ENCODE assay signal across 31 cellular contexts in the genomic region with DNA sequence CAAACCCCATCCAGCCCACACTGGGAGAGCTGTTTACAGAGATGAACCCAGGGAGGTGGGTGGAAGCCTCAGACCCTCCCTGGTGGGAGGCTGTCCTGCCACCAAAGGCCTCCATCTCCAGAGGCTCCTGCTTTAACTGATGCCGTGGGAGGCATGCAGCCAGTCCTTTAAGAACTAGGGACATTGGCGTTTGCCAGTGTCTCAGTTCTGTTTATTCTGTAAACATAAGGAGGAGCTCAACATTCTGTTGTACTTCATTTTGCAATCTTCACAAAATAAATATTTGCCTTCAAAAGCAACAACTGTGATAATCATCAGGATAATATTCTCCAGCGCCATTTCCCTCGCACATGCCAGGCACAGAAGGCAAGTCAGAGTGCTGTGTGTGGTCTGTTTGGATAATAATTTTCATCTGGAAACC. TPM values are rescaled to one million over a fixed set of nuclear protein-coding genes. Genes with fewer than 3 reads are reported as not detected.
DNase-seq lines count a peak whose midpoint lies in the region; ATAC-seq and TF ChIP-seq lines count a peak whose summit lies in the region.
"Had no signal": no experiment of that assay in that cellular context is flagged by ENCODE, and none has a peak within 500 bp of the region (broad histone marks: within the 10 kb centered on the region; RNA-seq: fewer than 3 reads in every experiment).

No MANE protein-coding gene starts in this region.

- no peaks in the 10 kb centered on the region for H3K9me3 Mint-ChIP-seq in activated CD4-positive, alpha-beta T cell treated with anti-CD3 and anti-CD28 coated beads for 36 hours (ENCODE audit: low read depth)
- H3K9me3 Mint-ChIP-seq in immature natural killer cell: no peaks in the 10 kb centered on the region
- H3K9me3 Mint-ChIP-seq in activated naive CD8-positive, alpha-beta T cell treated with anti-CD3 and anti-CD28 coated beads for 36 hours: no peaks in the 10 kb centered on the region
- H3K9me3 Mint-ChIP-seq: activated naive CD8-positive, alpha-beta T cell treated with anti-CD3 and anti-CD28 coated beads, Interleukin-2, amount 10 ng/mL, durations not matched to agents 7 days and 5 days; activated T-helper 17 cell treated with anti-CD3 and anti-CD28 coated beads, Interleukin-2, amount 50 U/mL, for 72 hours; natural killer cell treated with Interleukin-12 subunit alpha and Interleukin-12 subunit beta and Interleukin-15 and Interleukin-18, amount 100 ng/mL, for 72 hours had no signal

- H3K9me3 ChIP-seq in SJSA1 (replicated peaks) (no peaks in the 10 kb centered on the region), prostate gland (no peaks in the 10 kb centered on the region)
- H3K9me3 ChIP-seq: Caco-2, esophagus squamous epithelium, gastroesophageal sphincter, left ventricle myocardium inferior, ovary, tibial artery had no signal

- CTCF ChIA-PET in activated CD4-positive, alpha-beta T cell treated with anti-CD3 and anti-CD28 coated beads for 36 hours (lab: Charles Lee): interaction anchor here (1.3 kb wide), 1 partner anchor 13 kb away, joined by 4 read pairs; no protein-coding TSS in a partner anchor

- 12% methylated on average over 4 of the region's 4 CpGs for WGBS in prostate gland

- peak; percentile 8 for ATAC-seq in activated CD4-positive, alpha-beta T cell treated with anti-CD3 and anti-CD28 coated beads for 36 hours
- ATAC-seq in left lobe of liver: peak; percentile 64
- ATAC-seq: activated T-helper 17 cell treated with anti-CD3 and anti-CD28 coated beads, Interleukin-2, amount 50 U/mL, for 72 hours; gastroesophageal sphincter; GM12878 had no signal

- H3K36me3 Mint-ChIP-seq in activated CD4-positive, alpha-beta T cell treated with anti-CD3 and anti-CD28 coated beads for 36 hours (ENCODE audit: low read depth): no peaks in the 10 kb centered on the region
- no peaks in the 10 kb centered on the region for H3K36me3 Mint-ChIP-seq in immature natural killer cell
- H3K36me3 Mint-ChIP-seq in activated naive CD8-positive, alpha-beta T cell treated with anti-CD3 and anti-CD28 coated beads for 36 hours: no peaks in the 10 kb centered on the region
- H3K36me3 Mint-ChIP-seq: activated naive CD8-positive, alpha-beta T cell treated with anti-CD3 and anti-CD28 coated beads, Interleukin-2, amount 10 ng/mL, durations not matched to agents 7 days and 5 days; natural killer cell treated with Interleukin-12 subunit alpha and Interleukin-12 subunit beta and Interleukin-15 and Interleukin-18, amount 100 ng/mL, for 72 hours had no signal

- no peak overlapping the region for H3K4me3 Mint-ChIP-seq in activated CD4-positive, alpha-beta T cell treated with anti-CD3 and anti-CD28 coated beads for 36 hours
- no peak overlapping the region for H3K4me3 Mint-ChIP-seq in immature natural killer cell
- no peak overlapping the region for H3K4me3 Mint-ChIP-seq in activated naive CD8-positive, alpha-beta T cell treated with anti-CD3 and anti-CD28 coated beads for 36 hours
- H3K4me3 Mint-ChIP-seq: activated naive CD8-positive, alpha-beta T cell treated with anti-CD3 and anti-CD28 coated beads, Interleukin-2, amount 10 ng/mL, durations not matched to agents 7 days and 5 days; activated T-helper 17 cell treated with anti-CD3 and anti-CD28 coated beads, Interleukin-2, amount 50 U/mL, for 72 hours; natural killer cell treated with Interleukin-12 subunit alpha and Interleukin-12 subunit beta and Interleukin-15 and Interleukin-18, amount 100 ng/mL, for 72 hours had no signal

- peaks cover 68% of the 10 kb centered on the region for H3K4me1 Mint-ChIP-seq in activated CD4-positive, alpha-beta T cell treated with anti-CD3 and anti-CD28 coated beads for 36 hours
- H3K4me1 Mint-ChIP-seq in immature natural killer cell: no peaks in the 10 kb centered on the region
- peaks cover 44% of the 10 kb centered on the region for H3K4me1 Mint-ChIP-seq in activated naive CD8-positive, alpha-beta T cell treated with anti-CD3 and anti-CD28 coated beads for 36 hours

- intact Hi-C loops in activated CD4-positive, alpha-beta T cell treated with anti-CD3 and anti-CD28 coated beads for 36 hours (cut with DNase I, micrococcal nuclease): no loop called here
- intact Hi-C loops in prostate gland (cut with DNase I): no loop called here

- peaks cover 15% of the 10 kb centered on the region for H3K27me3 ChIP-seq in SJSA1 (replicated peaks)
- H3K27me3 ChIP-seq in prostate gland (replicated peaks; ENCODE audit: insufficient read depth): no peaks in the 10 kb centered on the region
- H3K27me3 ChIP-seq: ovary had no signal

- H3K27me3 Mint-ChIP-seq in activated CD4-positive, alpha-beta T cell treated with anti-CD3 and anti-CD28 coated beads for 36 hours: no peaks in the 10 kb centered on the region
- peaks cover 0 to 9% (median 2%) of the 10 kb centered on the region in 3 donors for H3K27me3 Mint-ChIP-seq in immature natural killer cell (ENCODE audit: low read depth in 3 of 3)
- H3K27me3 Mint-ChIP-seq in activated naive CD8-positive, alpha-beta T cell treated with anti-CD3 and anti-CD28 coated beads for 36 hours: no peaks in the 10 kb centered on the region
- H3K27me3 Mint-ChIP-seq: activated naive CD8-positive, alpha-beta T cell treated with anti-CD3 and anti-CD28 coated beads, Interleukin-2, amount 10 ng/mL, durations not matched to agents 7 days and 5 days; activated T-helper 17 cell treated with anti-CD3 and anti-CD28 coated beads, Interleukin-2, amount 50 U/mL, for 72 hours had no signal

- TF ChIP-seq CTCF in prostate gland (IDR thresholded peaks at IDR 0.05): no peak

- H3K4me1 ChIP-seq in SJSA1 (replicated peaks) (peaks cover 29% of the 10 kb centered on the region), prostate gland (replicated peaks) (no peaks in the 10 kb centered on the region)
- H3K4me1 ChIP-seq: gastroesophageal sphincter, left ventricle myocardium inferior, tibial artery had no signal

- no peak for TF ChIP-seq POLR2A in prostate gland (IDR thresholded peaks at IDR 0.05)

- H3K27ac ChIP-seq in SJSA1 (no peak overlapping the region), prostate gland (peak overlapping the region in 1 of 2 donors; percentile 26)
- H3K27ac ChIP-seq: esophagus squamous epithelium, gastroesophageal sphincter, left ventricle myocardium inferior, ovary, tibial artery had no signal

- no peak overlapping the region for H3K4me3 ChIP-seq in SJSA1
- no peak overlapping the region for H3K4me3 ChIP-seq in prostate gland
- H3K4me3 ChIP-seq: esophagus squamous epithelium, gastroesophageal sphincter, GM12878, left ventricle myocardium inferior, ovary, tibial artery had no signal

- H3K27ac Mint-ChIP-seq in activated CD4-positive, alpha-beta T cell treated with anti-CD3 and anti-CD28 coated beads for 36 hours: no peak overlapping the region
- no peak overlapping the region for H3K27ac Mint-ChIP-seq in immature natural killer cell
- H3K27ac Mint-ChIP-seq in activated naive CD8-positive, alpha-beta T cell treated with anti-CD3 and anti-CD28 coated beads for 36 hours: no peak overlapping the region
- H3K27ac Mint-ChIP-seq: activated naive CD8-positive, alpha-beta T cell treated with anti-CD3 and anti-CD28 coated beads, Interleukin-2, amount 10 ng/mL, durations not matched to agents 7 days and 5 days; activated T-helper 17 cell treated with anti-CD3 and anti-CD28 coated beads, Interleukin-2, amount 50 U/mL, for 72 hours; natural killer cell treated with Interleukin-12 subunit alpha and Interleukin-12 subunit beta and Interleukin-15 and Interleukin-18, amount 100 ng/mL, for 72 hours had no signal

- no peak for DNase-seq in activated CD4-positive, alpha-beta T cell treated with anti-CD3 and anti-CD28 coated beads for 36 hours
- DNase-seq in activated CD4-positive, alpha-beta T cell treated with anti-CD3 and anti-CD28 coated beads for 1 hour: no peak
- peak; percentile 78 to 81 for DNase-seq in SJSA1 (ENCODE audit: low read depth in 1 of 2, low spot score in 2 of 2)
- peak; percentile 51 for DNase-seq in left lobe of liver (ENCODE audit: low spot score)
- peak; percentile 63 for DNase-seq in prostate gland (ENCODE audit: low spot score)
- DNase-seq in immature natural killer cell: no peak
- DNase-seq in activated naive CD8-positive, alpha-beta T cell treated with anti-CD3 and anti-CD28 coated beads for 36 hours: no peak
- DNase-seq in activated T-cell treated with anti-CD3 and anti-CD28 coated beads, Interleukin-2, amount 50 U/mL, for 48 hours: no peak
- DNase-seq: activated CD4-positive, alpha-beta T cell treated with anti-CD3 and anti-CD28 coated beads, Interleukin-2, amount 50 U/mL, for 48 hours; activated CD4-positive, CD25-positive, alpha-beta regulatory T cell; activated naive CD8-positive, alpha-beta T cell treated with anti-CD3 and anti-CD28 coated beads, Interleukin-2, amount 10 ng/mL, durations not matched to agents 7 days and 5 days; caudate nucleus; dermis blood vessel endothelial cell; esophagus squamous epithelium; Kasumi-1; left ventricle myocardium inferior; NCI-H1694 treated with DMSO at 0.1 percent for 48 hours; NCI-H510A; NK-92 treated with Interleukin-12 subunit alpha and Interleukin-12 subunit beta, amount 100 ng/mL, for 24 hours; ovary; SHP77; stimulated activated CD4-positive, alpha-beta T cell treated with anti-CD3 and anti-CD28 coated beads, Interleukin-2, amount 100 ng/mL, for 24 hours; T-helper 9 cell; tibial artery had no signal

- POLR2A ChIA-PET in activated CD4-positive, alpha-beta T cell treated with anti-CD3 and anti-CD28 coated beads for 36 hours (lab: Charles Lee): no interaction called here

- H3K36me3 ChIP-seq in SJSA1 (no peaks in the 10 kb centered on the region), prostate gland (no peaks in the 10 kb centered on the region)
- H3K36me3 ChIP-seq: esophagus squamous epithelium, gastroesophageal sphincter, left ventricle myocardium inferior, ovary, tibial artery had no signal

RNA-seq across cellular contexts. Expression of a gene that starts 6.8 kb away (rescaled TPM):
- under 1 TPM; 0.78 to 0.81 TPM for total RNA-seq in activated CD4-positive, alpha-beta T cell treated with anti-CD3 and anti-CD28 coated beads for 36 hours
- not detected in 2 replicates for total RNA-seq in SJSA1 (2014; rRNA removed; shearing (Covaris generic))
- total RNA-seq in left lobe of liver: 1.8 TPM
- total RNA-seq in prostate gland: under 1 TPM; 0.46 to 0.68 TPM
- not detected for polyA plus RNA-seq in immature natural killer cell
- total RNA-seq in activated naive CD8-positive, alpha-beta T cell treated with anti-CD3 and anti-CD28 coated beads for 36 hours: under 1 TPM; 0.16 to 0.21 TPM
- total RNA-seq: A172; activated T-helper 17 cell treated with anti-CD3 and anti-CD28 coated beads, Interleukin-2, amount 50 U/mL, for 72 hours; Daoy; dermis blood vessel endothelial cell; GM12878; natural killer cell treated with Interleukin-12 subunit alpha and Interleukin-12 subunit beta and Interleukin-15 and Interleukin-18, amount 100 ng/mL, for 72 hours had no signal

Comparison
In these comparisons a context has a peak if more than half of its experiments do, and no peak if none do; other contexts are left out.
1. DNase-seq: peak in SJSA1 (2 of 2), left lobe of liver (single experiment) and prostate gland (single experiment); none in activated CD4-positive, alpha-beta T cell treated with anti-CD3 and anti-CD28 coated beads for 36 hours (single experiment), activated CD4-positive, alpha-beta T cell treated with anti-CD3 and anti-CD28 coated beads for 1 hour (single experiment), immature natural killer cell (0 of 3), activated naive CD8-positive, alpha-beta T cell treated with anti-CD3 and anti-CD28 coated beads for 36 hours (single experiment) and activated T-cell treated with anti-CD3 and anti-CD28 coated beads, Interleukin-2, amount 50 U/mL, for 48 hours (0 of 2).